9 cellular contexts compared by ENCODE assay signal in the genomic region with DNA sequence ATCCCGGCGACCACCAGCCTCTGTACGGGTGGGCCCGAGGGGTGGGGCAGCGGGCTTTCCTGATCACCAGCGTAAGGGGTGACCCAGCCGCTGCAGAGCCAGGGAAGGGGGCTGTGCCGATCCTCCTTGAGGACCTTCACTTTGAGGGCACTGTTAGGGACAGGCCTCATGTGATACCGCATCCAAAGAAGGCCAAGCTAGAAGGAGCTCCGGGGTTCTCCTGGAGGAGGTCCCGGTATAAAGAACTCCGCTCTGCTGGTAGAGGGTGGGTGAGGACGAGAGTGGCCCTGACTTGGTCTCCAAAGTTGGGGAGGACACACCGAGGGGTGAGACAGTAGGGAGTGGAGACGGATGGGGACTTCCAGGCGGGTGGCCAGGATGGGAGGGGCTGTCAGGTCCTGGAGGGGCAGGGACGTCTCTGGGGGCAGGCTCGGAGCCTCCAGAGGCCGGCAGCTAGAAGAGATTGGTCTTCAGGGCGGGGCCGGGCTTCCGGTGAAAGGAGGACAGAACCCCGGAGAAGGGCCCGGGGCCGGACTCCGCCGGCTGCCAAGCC. TPM values are rescaled to one million over a fixed set of nuclear protein-coding genes. Genes with fewer than 3 reads are reported as not detected.
A peak's percentile ranks its signal among the peaks of the same experiment; 100 is the strongest.
DNase-seq lines count a peak whose midpoint lies in the region; ATAC-seq and TF ChIP-seq lines count a peak whose summit lies in the region.
"Had no signal": no experiment of that assay in that cellular context is flagged by ENCODE, and none has a peak within 500 bp of the region (broad histone marks: within the 10 kb centered on the region; RNA-seq: fewer than 3 reads in every experiment).

No MANE protein-coding gene starts in this region.

- peaks cover 4 to 22% (median 9%) of the 10 kb centered on the region in 4 donors for H3K36me3 ChIP-seq in right lobe of liver

- in situ Hi-C loops in T47D (cut with HindIII; ENCODE audit: low pct_unique_long_range_greater_than_20kb, low sequenced_read_pairs), result no loop called here

- H3K9me3 Mint-ChIP-seq in type B pancreatic cell, result peaks cover 6% of the 10 kb centered on the region

- peaks cover 21% of the 10 kb centered on the region for H3K4me1 Mint-ChIP-seq in type B pancreatic cell (ENCODE audit: unreplicated experiment)

- H3K4me3 ChIP-seq in right lobe of liver, result peak overlapping the region in 2 of 3 donors; percentile 12 to 32

- ATAC-seq in right lobe of liver, result peak; percentile 35 to 51 (median 42)
- no peak for ATAC-seq in GM19035 (IDR thresholded peaks at IDR 0.05; ENCODE audit: unreplicated experiment)

- H3K27ac Mint-ChIP-seq in type B pancreatic cell, result peak overlapping the region; percentile 84

- intact Hi-C loops in right lobe of liver (cut with DNase I), result no loop called here

- H3K4me3 Mint-ChIP-seq in type B pancreatic cell, result peak overlapping the region; percentile 86

- H3K9me3 ChIP-seq in right lobe of liver, result no peaks in the 10 kb centered on the region

- peaks cover 0 to 4% of the 10 kb centered on the region in 2 donors for H3K27me3 ChIP-seq in right lobe of liver

- DNase-seq in GM04503 (ENCODE audit: low read depth) (peak; percentile 21), NCI-H2029 (lab: John Stamatoyannopoulos, UW) (peak; percentile 60), T47D (ENCODE audit: low read depth in 1 of 2, low spot score in 1 of 2) (peak; percentile 56 to 79), right lobe of liver (peak; percentile 45 to 59 (median 56)), type B pancreatic cell (ENCODE audit: extremely low spot score, unreplicated experiment) (no peak), NCI-H82 (lab: John Stamatoyannopoulos, UW) (no peak), A172 (ENCODE audit: low spot score) (no peak)

- TF ChIP-seq CTCF in right lobe of liver (IDR thresholded peaks at IDR 0.05) (no peak), type B pancreatic cell (conservative IDR thresholded peaks at IDR 0.05) (no peak)

- peaks cover 0 to 13% (median 3%) of the 10 kb centered on the region in 4 donors for H3K4me1 ChIP-seq in right lobe of liver

- no peak overlapping the region for H3K27ac ChIP-seq in right lobe of liver

- H3K27me3 Mint-ChIP-seq in type B pancreatic cell, result peaks cover 43% of the 10 kb centered on the region

- H3K36me3 Mint-ChIP-seq in type B pancreatic cell, result peaks cover 16% of the 10 kb centered on the region

- no peak for TF ChIP-seq POLR2A in right lobe of liver (IDR thresholded peaks at IDR 0.05)

- WGBS in right lobe of liver (ENCODE audit: insufficient coverage, low coverage, low lambda C conversion rate, missing lambda C conversion rate), result 9% methylated on average over 5 of the region's 27 CpGs

RNA-seq across cellular contexts. Expression of a gene that starts 4.6 kb away (rescaled TPM):
- total RNA-seq in right lobe of liver (not detected), type B pancreatic cell (ENCODE audit: low replicate concordance) (2.8 and 3.0 TPM in 2 replicates)
- not detected in 2 replicates for total RNA-seq in A172 (2014; rRNA removed; shearing (Covaris generic))
- total RNA-seq: T-helper 2 cell treated with Interferon-gamma antibody and Interleukin-4, amounts not matched to agents 100 ng/mL and 5 ng/mL, for 36 hours had no signal

RNA-seq across cellular contexts. Expression of a gene that starts 14.8 kb away (rescaled TPM):
- total RNA-seq in right lobe of liver (10 to 100 TPM; 23.2 to 46.5 (median 37.4) TPM), type B pancreatic cell (ENCODE audit: low replicate concordance) (179 and 231 TPM in 2 replicates)
- 55.7 and 73.0 TPM in 2 replicates for total RNA-seq in A172 (2014; rRNA removed; shearing (Covaris generic))

RNA-seq across cellular contexts. Expression of a gene that starts 22.8 kb away (rescaled TPM):
- total RNA-seq in right lobe of liver, result 10 to 100 TPM in 2 of 6 experiments, 1 to 10 TPM in 4; 3.3 to 28.3 (median 8.6) TPM
- not detected in 2 replicates for total RNA-seq in type B pancreatic cell (ENCODE audit: low replicate concordance)
- total RNA-seq in A172 (2014; rRNA removed; shearing (Covaris generic)), result not detected in 2 replicates
- total RNA-seq: T-helper 2 cell treated with Interferon-gamma antibody and Interleukin-4, amounts not matched to agents 100 ng/mL and 5 ng/mL, for 36 hours had no signal

RNA-seq across cellular contexts. Expression of a gene that starts 47.4 kb away (rescaled TPM):
- total RNA-seq in right lobe of liver (not detected), type B pancreatic cell (ENCODE audit: low replicate concordance) (2.7 and 6.7 TPM in 2 replicates)
- 0.50 TPM in 1 of 2 replicates, not detected in the other for total RNA-seq in A172 (2014; rRNA removed; shearing (Covaris generic))
- total RNA-seq: T-helper 2 cell treated with Interferon-gamma antibody and Interleukin-4, amounts not matched to agents 100 ng/mL and 5 ng/mL, for 36 hours had no signal

Comparison
In these comparisons a context has a peak if more than half of its experiments do, and no peak if none do; other contexts are left out.
1. DNase-seq: peak in GM04503 (single experiment), NCI-H2029 (single experiment), T47D (2 of 2) and right lobe of liver (3 of 3); none in type B pancreatic cell (single experiment), NCI-H82 (single experiment) and A172 (single experiment).